22 cellular contexts compared by ENCODE assay signal in the genomic region with DNA sequence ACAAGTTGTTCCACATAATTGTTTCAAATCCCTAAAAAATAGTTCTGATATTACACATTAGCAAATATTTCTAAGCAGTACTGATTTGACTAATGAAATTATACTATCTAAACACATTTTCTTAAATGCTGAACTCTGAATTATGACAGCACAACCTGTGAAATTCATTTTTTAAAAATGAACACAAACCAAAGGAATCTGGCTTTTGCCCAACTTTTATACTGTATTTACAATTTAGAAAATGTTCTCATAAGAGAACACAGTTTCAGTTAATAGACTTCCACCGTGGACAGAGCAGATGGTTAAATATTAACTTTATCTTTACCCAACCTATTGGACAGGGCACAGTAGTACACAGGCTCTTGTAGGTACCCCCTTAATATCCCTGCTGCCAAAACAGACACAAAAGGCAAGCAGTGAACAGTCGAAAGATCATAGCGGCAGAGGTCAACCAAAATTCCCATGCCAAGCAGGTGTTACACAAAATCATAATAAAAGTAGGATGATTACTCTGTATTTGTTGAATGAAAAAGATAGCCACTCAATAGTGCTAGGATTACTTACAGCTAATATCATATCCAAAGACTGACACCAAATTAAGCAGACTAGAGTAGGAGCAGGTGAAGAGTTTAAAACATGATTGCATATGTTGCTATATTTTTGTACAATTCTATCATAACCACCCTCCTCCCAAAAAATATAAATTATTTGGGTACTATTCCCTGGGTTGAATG.
DNase-seq lines count a peak whose midpoint lies in the region; ATAC-seq, FAIRE-seq and TF ChIP-seq lines count a peak whose summit lies in the region.
"Had no signal": no experiment of that assay in that cellular context is flagged by ENCODE, and none has a peak within 500 bp of the region (broad histone marks: within the 10 kb centered on the region; RNA-seq: fewer than 3 reads in every experiment).

No MANE protein-coding gene starts in this region.

- in situ Hi-C loops in ACHN (cut with HindIII; ENCODE audit: low pct_ligation_motif_present, low pct_unique_long_range_greater_than_20kb, low sequenced_read_pairs), result no loop called here
- in situ Hi-C loops in HepG2 (cut with HindIII; ENCODE audit: extremely low pct_ligation_motif_present, low pct_unique_long_range_greater_than_20kb), result no loop called here

- FAIRE-seq in HepG2 (lab: Jason Lieb, UNC), result peak; percentile 64

- ATAC-seq in HepG2, result peak; percentile 100
- ATAC-seq in HG02884 (IDR thresholded peaks at IDR 0.05; ENCODE audit: unreplicated experiment), result no peak
- ATAC-seq: Right ventricle myocardium inferior; stimulated activated effector memory CD8-positive, alpha-beta T cell treated with anti-CD3 and anti-CD28 coated beads, Interleukin-12 subunit alpha, Interleukin-12 subunit beta, amount 100 ng/mL, for 72 hours; T-cell had no signal

- H3K27ac ChIP-seq in HepG2 (ENCODE audit: extremely low read length, insufficient read depth, low read length), result peak overlapping the region; percentile 64
- no peak overlapping the region for H3K27ac ChIP-seq in esophagus squamous epithelium
- H3K27ac ChIP-seq: GM23248, thyroid gland had no signal

- H3K9ac ChIP-seq in HepG2 (ENCODE audit: insufficient read depth, low read depth, low read length), result no peak overlapping the region
- H3K9ac ChIP-seq: GM23248 had no signal

- no peak for TF ChIP-seq CTCF in LNCaP clone FGC (IDR thresholded peaks at IDR 0.05; ENCODE audit: control insufficient read depth, extremely low read depth, insufficient read depth)
- TF ChIP-seq CTCF in HepG2 (CRISPR knock-in tag; IDR thresholded peaks at IDR 0.05), result no peak
- no peak for TF ChIP-seq CTCF in esophagus squamous epithelium (IDR thresholded peaks at IDR 0.05)

- CTCF ChIA-PET in HepG2 (lab: Yijun Ruan, JAX; ENCODE audit: low intra/inter-chr PET ratio, low total read pairs), result no interaction called here
- CTCF ChIA-PET in activated CD4-positive, alpha-beta memory T cell treated with anti-CD3 and anti-CD28 coated beads for 36 hours (lab: Charles Lee), result no interaction called here

- H3K4me3 ChIP-seq in LNCaP clone FGC (ENCODE audit: low read depth, low read length) (no peak overlapping the region), HepG2 (replicated peaks in 1 of 3; ENCODE audit: insufficient read depth in 1 of 3, low read depth in 2 of 3, low read length in 3 of 3) (0 out of 6 replicates have a peak overlapping the region, but pooled peaks of 1 of the 3 experiments have one; percentile 11), esophagus squamous epithelium (no peak overlapping the region)
- H3K4me3 ChIP-seq: ascending aorta, GM23248, thyroid gland had no signal

- peak overlapping the region; percentile 65 for H3K4me2 ChIP-seq in HepG2 (ENCODE audit: low read depth, low read length)

- no peak overlapping the region for H2AFZ ChIP-seq in HepG2 (ENCODE audit: low read length)
- H2AFZ ChIP-seq: GM23248 had no signal

- peaks cover 55% of the 10 kb centered on the region for H3K36me3 Mint-ChIP-seq in activated CD4-positive, alpha-beta memory T cell treated with anti-CD3 and anti-CD28 coated beads for 36 hours

- peaks cover 49% of the 10 kb centered on the region for H3K4me1 ChIP-seq in HepG2 (ENCODE audit: insufficient read depth, low read length)
- no peaks in the 10 kb centered on the region for H3K4me1 ChIP-seq in esophagus squamous epithelium
- H3K4me1 ChIP-seq: thyroid gland had no signal

- H3K9me3 Mint-ChIP-seq in activated CD4-positive, alpha-beta memory T cell treated with anti-CD3 and anti-CD28 coated beads for 36 hours, result peaks cover 17% of the 10 kb centered on the region

- DNase-seq in ACHN, result peak; percentile 28
- peak; percentile 25 for DNase-seq in LNCaP clone FGC (ENCODE audit: low read depth)
- DNase-seq in fibroblast of gingiva (ENCODE audit: low read depth), result peak; percentile 3
- DNase-seq in HepG2 (ENCODE audit: low spot score), result peak; percentile 85
- no peak for DNase-seq in activated CD4-positive, alpha-beta memory T cell treated with anti-CD3 and anti-CD28 coated beads for 36 hours
- no peak for DNase-seq in esophagus squamous epithelium (lab: John Stamatoyannopoulos, UW)
- no peak for DNase-seq in MV-4-11 (lab: John Stamatoyannopoulos, UW)
- DNase-seq: activated CD4-positive, alpha-beta memory T cell treated with anti-CD3 and anti-CD28 coated beads, Interleukin-2, amount 10 ng/mL, durations not matched to agents 7 days and 5 days; activated naive CD4-positive, alpha-beta T cell treated with anti-CD3 and anti-CD28 coated beads for 36 hours; activated T-cell treated with anti-CD3 and anti-CD28 coated beads, Interleukin-2, amount 50 U/mL, for 24 hours; DMS79; glutamatergic neuron; GM23248; immature natural killer cell; NCI-H2081; NCI-H510A; T-cell; thyroid gland had no signal

- H3K9me3 ChIP-seq in HepG2 (ENCODE audit: low read length) (no peaks in the 10 kb centered on the region), esophagus squamous epithelium (peaks cover 0 to 5% (median 0%) of the 10 kb centered on the region in 3 donors)
- H3K9me3 ChIP-seq: ascending aorta, thyroid gland had no signal

- H3K27me3 Mint-ChIP-seq in activated CD4-positive, alpha-beta memory T cell treated with anti-CD3 and anti-CD28 coated beads for 36 hours, result no peaks in the 10 kb centered on the region
- H3K27me3 Mint-ChIP-seq: activated CD4-positive, alpha-beta memory T cell treated with anti-CD3 and anti-CD28 coated beads, Interleukin-2, amount 10 ng/mL, durations not matched to agents 7 days and 5 days; activated T-cell treated with anti-CD3 and anti-CD28 coated beads, Interleukin-2, amount 50 U/mL, for 24 hours; T-cell had no signal

- BruUV-seq in HepG2 (replicated peaks; lab: Mats Ljungman, UMichigan), result no TSS peak

- H3K36me3 ChIP-seq in HepG2 (replicated peaks in 1 of 2; ENCODE audit: control insufficient read depth in 1 of 2, insufficient read depth in 2 of 2, low read length in 2 of 2), result 0 out of 5 replicates have a peak, but pooled peaks cover 0 to 2% of the 10 kb centered on the region in 2 experiments
- peaks cover 0 to 43% (median 0%) of the 10 kb centered on the region in 3 donors for H3K36me3 ChIP-seq in esophagus squamous epithelium
- H3K36me3 ChIP-seq: ascending aorta, thyroid gland had no signal

- H3K4me3 Mint-ChIP-seq in activated CD4-positive, alpha-beta memory T cell treated with anti-CD3 and anti-CD28 coated beads for 36 hours, result no peak overlapping the region
- H3K4me3 Mint-ChIP-seq: activated CD4-positive, alpha-beta memory T cell treated with anti-CD3 and anti-CD28 coated beads, Interleukin-2, amount 10 ng/mL, durations not matched to agents 7 days and 5 days; activated naive CD4-positive, alpha-beta T cell treated with anti-CD3 and anti-CD28 coated beads for 36 hours; activated T-cell treated with anti-CD3 and anti-CD28 coated beads, Interleukin-2, amount 50 U/mL, for 24 hours; immature natural killer cell; stimulated activated effector memory CD8-positive, alpha-beta T cell treated with anti-CD3 and anti-CD28 coated beads, Interleukin-12 subunit alpha, Interleukin-12 subunit beta, amount 100 ng/mL, for 72 hours; T-cell had no signal

- 1% methylated on average over 3 of the region's 3 CpGs for WGBS in HepG2 (ENCODE audit: low lambda C conversion rate)
- WGBS in esophagus squamous epithelium, 2 donors, result 69 to 79% methylated on average over 3 of the region's 3 CpGs

- peaks cover 2% of the 10 kb centered on the region for H3K79me2 ChIP-seq in HepG2 (ENCODE audit: insufficient read depth, low read length)

- TF ChIP-seq RAD21 in HepG2 (CRISPR knock-in tag; IDR thresholded peaks at IDR 0.05), result no peak

- TF ChIP-seq EP300 in HepG2 (IDR thresholded peaks at IDR 0.05; ENCODE audit: low read depth in 2 of 2, low read length in 2 of 2), result peak in 1 of 2 experiments; percentile 63; a peak in 2 of 4 replicates
- no peak for TF ChIP-seq EP300 in HepG2 (CRISPR knock-in tag; IDR thresholded peaks at IDR 0.05; ENCODE audit: borderline replicate concordance)

- peaks cover 9% of the 10 kb centered on the region for H3K4me1 Mint-ChIP-seq in activated CD4-positive, alpha-beta memory T cell treated with anti-CD3 and anti-CD28 coated beads for 36 hours (ENCODE audit: low read depth)
- H3K4me1 Mint-ChIP-seq: activated CD4-positive, alpha-beta memory T cell treated with anti-CD3 and anti-CD28 coated beads, Interleukin-2, amount 10 ng/mL, durations not matched to agents 7 days and 5 days; immature natural killer cell had no signal

- intact Hi-C loops in HepG2 (cut with micrococcal nuclease; ENCODE audit: unreplicated experiment), result no loop called here
- intact Hi-C loops in activated CD4-positive, alpha-beta memory T cell treated with anti-CD3 and anti-CD28 coated beads for 36 hours (cut with micrococcal nuclease), result no loop called here
- intact Hi-C loops in esophagus squamous epithelium (cut with DNase I), result no loop called here

- POLR2A ChIA-PET in HepG2 (lab: Yijun Ruan, JAX), result no interaction called here
- POLR2A ChIA-PET in activated CD4-positive, alpha-beta memory T cell treated with anti-CD3 and anti-CD28 coated beads for 36 hours (lab: Charles Lee), result no interaction called here

- H3K27ac Mint-ChIP-seq in activated CD4-positive, alpha-beta memory T cell treated with anti-CD3 and anti-CD28 coated beads for 36 hours, result no peak overlapping the region
- H3K27ac Mint-ChIP-seq: activated CD4-positive, alpha-beta memory T cell treated with anti-CD3 and anti-CD28 coated beads, Interleukin-2, amount 10 ng/mL, durations not matched to agents 7 days and 5 days; activated naive CD4-positive, alpha-beta T cell treated with anti-CD3 and anti-CD28 coated beads for 36 hours; activated T-cell treated with anti-CD3 and anti-CD28 coated beads, Interleukin-2, amount 50 U/mL, for 24 hours; immature natural killer cell; stimulated activated effector memory CD8-positive, alpha-beta T cell treated with anti-CD3 and anti-CD28 coated beads, Interleukin-12 subunit alpha, Interleukin-12 subunit beta, amount 100 ng/mL, for 72 hours; T-cell had no signal

- TF ChIP-seq POLR2A in HepG2 (IDR thresholded peaks at IDR 0.05; ENCODE audit: insufficient read depth in 1 of 2, low read depth in 2 of 2, low read length in 2 of 2), result no peak
- TF ChIP-seq POLR2A in esophagus squamous epithelium (IDR thresholded peaks at IDR 0.05), result no peak

- H4K20me1 ChIP-seq in HepG2 (ENCODE audit: insufficient read depth, low read length), result no peaks in the 10 kb centered on the region

- H3K27me3 ChIP-seq in HepG2 (ENCODE audit: control insufficient read depth in 1 of 2, insufficient read depth in 2 of 2, low read length in 2 of 2) (no peaks in the 10 kb centered on the region), esophagus squamous epithelium (no peaks in the 10 kb centered on the region)
- H3K27me3 ChIP-seq: ascending aorta, thyroid gland had no signal

TF ChIP-seq in HepG2, 621 proteins besides CTCF, POLR2A, EP300 and RAD21 (continues in another document):
- TF ChIP-seq SAP130 (CRISPR knock-in tag; IDR thresholded peaks at IDR 0.05; ENCODE audit: low read depth) (peak; percentile 59), THAP11 (CRISPR knock-in tag; IDR thresholded peaks at IDR 0.05) (0 out of 2 replicates have a peak, but pooled peaks have one; percentile 12)

Comparison
In these comparisons a context has a peak if more than half of its experiments do, and no peak if none do; other contexts are left out.
1. DNase-seq: peak in ACHN (single experiment), LNCaP clone FGC (single experiment), fibroblast of gingiva (single experiment) and HepG2 (single experiment); none in activated CD4-positive, alpha-beta memory T cell treated with anti-CD3 and anti-CD28 coated beads for 36 hours (single experiment), esophagus squamous epithelium (single experiment) and MV-4-11 (single experiment).